Comparison of ENCODE assay signal across 1 cellular context in genomic region chr15:73317651-73318462, GRCh38.
TF ChIP-seq lines count a peak whose summit lies in the region.

No MANE protein-coding gene starts in this region.

TF ChIP-seq in WTC11, 78 proteins besides CTCF, POLR2A, EP300 and RAD21 (continued from another document):
- TF ChIP-seq USF2 (CRISPR knock-in tag; IDR thresholded peaks at IDR 0.05): no peak
- TF ChIP-seq SMAD4 (CRISPR knock-in tag; IDR thresholded peaks at IDR 0.05): no peak
- no peak for TF ChIP-seq AFF4 (CRISPR knock-in tag; IDR thresholded peaks at IDR 0.05; ENCODE audit: borderline replicate concordance)
- no peak for TF ChIP-seq ZNF219 (CRISPR knock-in tag; IDR thresholded peaks at IDR 0.05; ENCODE audit: borderline replicate concordance)
- no peak for TF ChIP-seq ATF1 (CRISPR knock-in tag; IDR thresholded peaks at IDR 0.05)
- no peak for TF ChIP-seq E2F1 (CRISPR knock-in tag; IDR thresholded peaks at IDR 0.05)
- no peak for TF ChIP-seq MAX (CRISPR knock-in tag; IDR thresholded peaks at IDR 0.05)
- TF ChIP-seq SOX15 (CRISPR knock-in tag; IDR thresholded peaks at IDR 0.05): no peak
- TF ChIP-seq GABPB1 (CRISPR knock-in tag; IDR thresholded peaks at IDR 0.05): no peak
